In the genomic region with DNA sequence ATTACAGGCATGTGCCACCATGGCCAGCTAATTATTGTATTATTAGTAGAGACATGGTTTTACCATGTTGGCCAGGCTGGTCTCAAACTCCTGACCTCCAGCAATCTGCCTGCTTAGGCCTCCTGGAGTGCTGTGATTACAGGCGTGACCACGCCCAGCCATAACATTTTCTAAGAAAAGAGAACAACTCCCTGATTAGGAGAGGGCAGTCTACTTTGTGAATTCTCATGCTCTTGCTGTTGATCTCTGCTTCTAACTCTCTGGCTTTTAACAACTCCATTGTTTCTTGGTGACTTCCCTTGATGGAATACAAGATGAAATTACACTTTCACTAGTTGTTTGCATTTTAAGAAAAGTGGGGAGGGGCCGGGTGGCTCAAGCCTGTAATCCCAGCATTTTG, we compare ENCODE assay signal across 11 cellular contexts. TPM values are rescaled to one million over a fixed set of nuclear protein-coding genes. Genes with fewer than 3 reads are reported as not detected.
DNase-seq lines count a peak whose midpoint lies in the region; ATAC-seq and TF ChIP-seq lines count a peak whose summit lies in the region.
"Had no signal": no experiment of that assay in that cellular context is flagged by ENCODE, and none has a peak within 500 bp of the region (broad histone marks: within the 10 kb centered on the region; RNA-seq: fewer than 3 reads in every experiment).

No MANE protein-coding gene starts in this region.

- H3K4me3 ChIP-seq in GM23338 (no peak overlapping the region), WERI-Rb-1 (ENCODE audit: low read depth, low read length) (no peak overlapping the region), spleen (no peak overlapping the region)

- ATAC-seq in GM23338 (no peak), left colon (peak; percentile 76), HG03439 (IDR thresholded peaks at IDR 0.05; ENCODE audit: unreplicated experiment) (no peak)

- H3K4me1 ChIP-seq in GM23338 (ENCODE audit: insufficient read depth): peaks cover 30% of the 10 kb centered on the region; the same call in 1 of the 2 replicates
- H3K4me1 ChIP-seq in spleen: peaks cover 81 to 100% (median 96%) of the 10 kb centered on the region in 6 donors

- TF ChIP-seq CTCF in GM23338 (conservative IDR thresholded peaks at IDR 0.05; ENCODE audit: low read depth in 2 of 2) (no peak), WERI-Rb-1 (IDR thresholded peaks at IDR 0.05; ENCODE audit: low read depth, low read length) (no peak), spleen (IDR thresholded peaks at IDR 0.05 in 8 of 11, conservative IDR thresholded peaks at IDR 0.05 in 3 of 11) (no peak)

- H3K9me3 ChIP-seq in WERI-Rb-1 (ENCODE audit: severe bottlenecking): no peaks in the 10 kb centered on the region
- H3K9me3 ChIP-seq in spleen: no peaks in the 10 kb centered on the region

- intact Hi-C loops in left colon (cut with DNase I, micrococcal nuclease) (no loop called here), spleen (cut with DNase I; ENCODE audit: low total_unique reads) (no loop called here)

- H3F3A ChIP-seq in GM23338 (replicated peaks; ENCODE audit: low read depth): no peaks in the 10 kb centered on the region

- H2AFZ ChIP-seq in GM23338: no peak overlapping the region

- TF ChIP-seq POLR2A in spleen (IDR thresholded peaks at IDR 0.05): no peak

- H3K36me3 ChIP-seq in GM23338 (ENCODE audit: insufficient read depth): no peaks in the 10 kb centered on the region; the same call in 1 of the 2 replicates
- H3K36me3 ChIP-seq in WERI-Rb-1: peaks cover 60% of the 10 kb centered on the region
- H3K36me3 ChIP-seq in spleen: peaks cover 0 to 54% (median 2%) of the 10 kb centered on the region in 6 donors

- H3K27ac ChIP-seq in GM23338 (ENCODE audit: low read depth): 0 out of 2 replicates have a peak overlapping the region, but pooled peaks have one; percentile 39
- H3K27ac ChIP-seq in WERI-Rb-1: peak overlapping the region; percentile 0
- H3K27ac ChIP-seq in spleen: peak overlapping the region; percentile 49 to 90 (median 82)

- H3K4me2 ChIP-seq in GM23338: no peak overlapping the region

- H3K4me1 Mint-ChIP-seq in GM23338: peaks cover 30% of the 10 kb centered on the region

- H3K27ac Mint-ChIP-seq in GM23338: no peak overlapping the region

- no peaks in the 10 kb centered on the region for H3K27me3 Mint-ChIP-seq in GM23338 (ENCODE audit: insufficient read depth, low read depth, poor library complexity)

- H3K9me2 ChIP-seq in GM23338 (ENCODE audit: insufficient read depth): no peaks in the 10 kb centered on the region

- no peak overlapping the region for H3K4me3 Mint-ChIP-seq in GM23338

- no peaks in the 10 kb centered on the region for H3K36me3 Mint-ChIP-seq in GM23338 (ENCODE audit: low read depth)

- H3K27me3 ChIP-seq in GM23338 (ENCODE audit: insufficient read depth) (no peaks in the 10 kb centered on the region), WERI-Rb-1 (ENCODE audit: insufficient read depth, low read depth, severe bottlenecking) (no peaks in the 10 kb centered on the region), spleen (replicated peaks in 1 of 7) (no peaks in the 10 kb centered on the region)

- 78 to 91% (median 88%) methylated on average over 3 of the region's 3 CpGs for WGBS in spleen, 5 donors

- no peaks in the 10 kb centered on the region for H3K9me3 Mint-ChIP-seq in GM23338

- DNase-seq in GM23338 (ENCODE audit: low spot score): no peak
- DNase-seq in WERI-Rb-1: no peak
- DNase-seq in left colon: no peak
- DNase-seq in spleen: peak; percentile 25
- no peak for DNase-seq in Kasumi-1 (lab: John Stamatoyannopoulos, UW)
- DNase-seq in mesenteric fat pad (ENCODE audit: low spot score): no peak
- DNase-seq: foreskin fibroblast, GOT3 had no signal

- peaks cover 20% of the 10 kb centered on the region for H3K79me2 ChIP-seq in GM23338 (replicated peaks; ENCODE audit: insufficient read depth)

- H4K20me1 ChIP-seq in GM23338 (replicated peaks; ENCODE audit: insufficient read depth): peaks cover 3% of the 10 kb centered on the region; the same call in 1 of the 2 replicates

TF ChIP-seq in GM23338, 12 proteins besides CTCF, POLR2A, EP300 and RAD21 (continues in another document):
- TF ChIP-seq ZNF331 (CRISPR knock-in tag; IDR thresholded peaks at IDR 0.05; ENCODE audit: low read depth): no peak
- no peak for TF ChIP-seq STAT1 (IDR thresholded peaks at IDR 0.05; ENCODE audit: unreplicated experiment)
- TF ChIP-seq POLR2AphosphoS5 (IDR thresholded peaks at IDR 0.05; ENCODE audit: low read depth): no peak
- TF ChIP-seq, protein P1, sequence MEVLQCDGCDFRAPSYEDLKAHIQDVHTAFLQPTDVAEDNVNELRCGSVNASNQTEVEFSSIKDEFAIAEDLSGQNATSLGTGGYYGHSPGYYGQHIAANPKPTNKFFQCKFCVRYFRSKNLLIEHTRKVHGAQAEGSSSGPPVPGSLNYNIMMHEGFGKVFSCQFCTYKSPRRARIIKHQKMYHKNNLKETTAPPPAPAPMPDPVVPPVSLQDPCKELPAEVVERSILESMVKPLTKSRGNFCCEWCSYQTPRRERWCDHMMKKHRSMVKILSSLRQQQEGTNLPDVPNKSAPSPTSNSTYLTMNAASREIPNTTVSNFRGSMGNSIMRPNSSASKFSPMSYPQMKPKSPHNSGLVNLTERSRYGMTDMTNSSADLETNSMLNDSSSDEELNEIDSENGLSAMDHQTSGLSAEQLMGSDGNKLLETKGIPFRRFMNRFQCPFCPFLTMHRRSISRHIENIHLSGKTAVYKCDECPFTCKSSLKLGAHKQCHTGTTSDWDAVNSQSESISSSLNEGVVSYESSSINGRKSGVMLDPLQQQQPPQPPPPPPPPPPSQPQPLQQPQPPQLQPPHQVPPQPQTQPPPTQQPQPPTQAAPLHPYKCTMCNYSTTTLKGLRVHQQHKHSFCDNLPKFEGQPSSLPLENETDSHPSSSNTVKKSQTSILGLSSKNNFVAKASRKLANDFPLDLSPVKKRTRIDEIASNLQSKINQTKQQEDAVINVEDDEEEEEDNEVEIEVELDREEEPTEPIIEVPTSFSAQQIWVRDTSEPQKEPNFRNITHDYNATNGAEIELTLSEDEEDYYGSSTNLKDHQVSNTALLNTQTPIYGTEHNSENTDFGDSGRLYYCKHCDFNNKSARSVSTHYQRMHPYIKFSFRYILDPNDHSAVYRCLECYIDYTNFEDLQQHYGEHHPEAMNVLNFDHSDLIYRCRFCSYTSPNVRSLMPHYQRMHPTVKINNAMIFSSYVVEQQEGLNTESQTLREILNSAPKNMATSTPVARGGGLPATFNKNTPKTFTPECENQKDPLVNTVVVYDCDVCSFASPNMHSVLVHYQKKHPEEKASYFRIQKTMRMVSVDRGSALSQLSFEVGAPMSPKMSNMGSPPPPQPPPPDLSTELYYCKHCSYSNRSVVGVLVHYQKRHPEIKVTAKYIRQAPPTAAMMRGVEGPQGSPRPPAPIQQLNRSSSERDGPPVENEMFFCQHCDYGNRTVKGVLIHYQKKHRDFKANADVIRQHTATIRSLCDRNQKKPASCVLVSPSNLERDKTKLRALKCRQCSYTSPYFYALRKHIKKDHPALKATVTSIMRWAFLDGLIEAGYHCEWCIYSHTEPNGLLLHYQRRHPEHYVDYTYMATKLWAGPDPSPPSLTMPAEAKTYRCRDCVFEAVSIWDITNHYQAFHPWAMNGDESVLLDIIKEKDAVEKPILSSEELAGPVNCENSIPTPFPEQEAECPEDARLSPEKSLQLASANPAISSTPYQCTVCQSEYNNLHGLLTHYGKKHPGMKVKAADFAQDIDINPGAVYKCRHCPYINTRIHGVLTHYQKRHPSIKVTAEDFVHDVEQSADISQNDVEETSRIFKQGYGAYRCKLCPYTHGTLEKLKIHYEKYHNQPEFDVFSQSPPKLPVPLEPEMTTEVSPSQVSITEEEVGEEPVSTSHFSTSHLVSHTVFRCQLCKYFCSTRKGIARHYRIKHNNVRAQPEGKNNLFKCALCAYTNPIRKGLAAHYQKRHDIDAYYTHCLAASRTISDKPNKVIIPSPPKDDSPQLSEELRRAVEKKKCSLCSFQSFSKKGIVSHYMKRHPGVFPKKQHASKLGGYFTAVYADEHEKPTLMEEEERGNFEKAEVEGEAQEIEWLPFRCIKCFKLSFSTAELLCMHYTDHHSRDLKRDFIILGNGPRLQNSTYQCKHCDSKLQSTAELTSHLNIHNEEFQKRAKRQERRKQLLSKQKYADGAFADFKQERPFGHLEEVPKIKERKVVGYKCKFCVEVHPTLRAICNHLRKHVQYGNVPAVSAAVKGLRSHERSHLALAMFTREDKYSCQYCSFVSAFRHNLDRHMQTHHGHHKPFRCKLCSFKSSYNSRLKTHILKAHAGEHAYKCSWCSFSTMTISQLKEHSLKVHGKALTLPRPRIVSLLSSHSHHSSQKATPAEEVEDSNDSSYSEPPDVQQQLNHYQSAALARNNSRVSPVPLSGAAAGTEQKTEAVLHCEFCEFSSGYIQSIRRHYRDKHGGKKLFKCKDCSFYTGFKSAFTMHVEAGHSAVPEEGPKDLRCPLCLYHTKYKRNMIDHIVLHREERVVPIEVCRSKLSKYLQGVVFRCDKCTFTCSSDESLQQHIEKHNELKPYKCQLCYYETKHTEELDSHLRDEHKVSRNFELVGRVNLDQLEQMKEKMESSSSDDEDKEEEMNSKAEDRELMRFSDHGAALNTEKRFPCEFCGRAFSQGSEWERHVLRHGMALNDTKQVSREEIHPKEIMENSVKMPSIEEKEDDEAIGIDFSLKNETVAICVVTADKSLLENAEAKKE (CRISPR knock-in tag; IDR thresholded peaks at IDR 0.05): no peak
- no peak for TF ChIP-seq NANOG (IDR thresholded peaks at IDR 0.05; ENCODE audit: borderline replicate concordance)
- no peak for TF ChIP-seq EZH2phosphoT487 (IDR thresholded peaks at IDR 0.05; ENCODE audit: unreplicated experiment)
- no peak for TF ChIP-seq JUNB (IDR thresholded peaks at IDR 0.05; ENCODE audit: unreplicated experiment)
- no peak for TF ChIP-seq ZNF114 (CRISPR knock-in tag; IDR thresholded peaks at IDR 0.05)
- no peak for TF ChIP-seq CREB1 (CRISPR knock-in tag; IDR thresholded peaks at IDR 0.05; ENCODE audit: low read depth)

RNA-seq across cellular contexts. Expression of gene SSH1, which starts 33.6 kb away (rescaled TPM):
- 10.8 and 11.8 TPM in 2 replicates for total RNA-seq in GM23338 (2014; rRNA removed; shearing (Covaris generic))
- polyA plus RNA-seq in GM23338 (2016; fragmentation: Nextera tagmentation; extraction: Ambion mirVana) (3.4 and 3.6 TPM in 2 replicates), spleen (1 to 10 TPM; 1.7 to 8.6 (median 2.7) TPM)
- total RNA-seq in left colon (10 to 100 TPM; 24.6 to 28.2 TPM), spleen (10 to 100 TPM; 32.2 to 71.3 (median 47.8) TPM), mesenteric fat pad (63.2 TPM)

RNA-seq across cellular contexts. Expression of gene DAO, which starts 56.1 kb away (rescaled TPM):
- total RNA-seq in GM23338 (2014; rRNA removed; shearing (Covaris generic)): not detected in 2 replicates
- polyA plus RNA-seq in GM23338 (2016; fragmentation: Nextera tagmentation; extraction: Ambion mirVana): not detected in 2 replicates
- total RNA-seq in left colon: 1 to 10 TPM; 3.8 to 4.9 TPM
- under 1 TPM in 1 of 7 donors, not detected in 6; 0.42 TPM for total RNA-seq in spleen
- not detected for polyA plus RNA-seq in spleen
- total RNA-seq in mesenteric fat pad: not detected
- total RNA-seq: aorta, NCI-H460 had no signal
- polyA plus RNA-seq: aorta had no signal

Comparison
In these comparisons a context has a peak if more than half of its experiments do, and no peak if none do; other contexts are left out.
1. H3K27ac ChIP-seq: peak in every context shown above with its lines; median percentile 82 in spleen; 39 in GM23338; 0 in WERI-Rb-1.